1 cellular context compared by ENCODE assay signal in the genomic region with DNA sequence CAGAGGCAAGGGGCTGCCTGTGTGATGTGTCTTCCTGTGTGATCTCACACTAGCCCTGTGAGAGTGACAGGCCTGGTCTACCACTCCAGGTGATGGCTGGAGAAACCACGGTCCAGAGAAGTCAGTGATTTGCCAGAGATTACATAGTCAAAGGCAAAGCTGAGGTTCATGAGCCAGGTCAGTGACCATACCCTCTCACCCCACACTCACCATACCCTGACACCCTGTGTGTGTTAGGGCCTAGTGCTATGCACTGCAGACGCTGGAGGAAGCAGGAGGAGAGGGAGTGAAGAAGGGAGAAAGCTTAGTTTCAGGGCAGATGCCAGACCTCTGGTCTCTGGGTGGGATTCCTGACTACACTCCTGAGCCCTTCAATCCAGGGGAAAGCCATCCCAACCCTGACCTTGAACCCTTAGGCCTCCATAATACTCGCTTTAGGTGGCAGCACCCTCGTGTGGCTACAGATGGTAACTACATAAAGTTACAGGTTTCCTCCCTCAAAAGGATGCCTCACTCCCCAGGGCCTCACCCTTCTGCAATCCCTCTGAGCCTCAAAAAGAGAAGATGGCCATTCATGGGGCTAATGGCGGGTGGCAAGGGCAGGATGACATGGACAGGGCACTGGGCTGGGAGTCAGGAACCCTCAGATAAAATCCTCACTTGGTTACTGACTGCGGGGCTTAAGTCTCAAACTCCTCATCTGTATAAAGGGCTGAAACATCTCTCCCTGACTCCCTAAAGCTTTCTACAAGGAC.
TF ChIP-seq lines count a peak whose summit lies in the region.

No MANE protein-coding gene starts in this region.

TF ChIP-seq in K562, 482 proteins besides CTCF, POLR2A, EP300 and RAD21 (continued from another document and continues in another):
- TF ChIP-seq MXD1 (CRISPR knock-in tag; IDR thresholded peaks at IDR 0.05; ENCODE audit: borderline replicate concordance, poor library complexity, severe bottlenecking), result no peak
- TF ChIP-seq GTF3C2 (IDR thresholded peaks at IDR 0.05; ENCODE audit: borderline replicate concordance, extremely low read depth, insufficient read length), result no peak
- no peak for TF ChIP-seq NR4A1 (CRISPR knock-in tag; IDR thresholded peaks at IDR 0.05)
- TF ChIP-seq NR4A1 (tag; IDR thresholded peaks at IDR 0.05), result no peak
- TF ChIP-seq KLF1 (tag; IDR thresholded peaks at IDR 0.05), result no peak
- TF ChIP-seq POLR2G (IDR thresholded peaks at IDR 0.05; ENCODE audit: low read depth, low read length), result no peak
- TF ChIP-seq E2F6 (IDR thresholded peaks at IDR 0.05; ENCODE audit: borderline replicate concordance in 1 of 2, extremely low read depth in 1 of 2, insufficient read depth in 1 of 2, insufficient read length in 1 of 2, low read depth in 1 of 2, low read length in 1 of 2, poor library complexity in 1 of 2, severe bottlenecking in 1 of 2), result no peak
- no peak; a peak in 1 of 4 replicates for TF ChIP-seq NONO (IDR thresholded peaks at IDR 0.05; ENCODE audit: low read depth in 2 of 2, low read length in 1 of 2)
- TF ChIP-seq ZSCAN32 (CRISPR knock-in tag; IDR thresholded peaks at IDR 0.05), result no peak
- TF ChIP-seq NFE2L1 (tag; IDR thresholded peaks at IDR 0.05; ENCODE audit: borderline replicate concordance, low read depth), result no peak
- no peak for TF ChIP-seq HDAC1 (IDR thresholded peaks at IDR 0.05)
- TF ChIP-seq, protein P1, sequence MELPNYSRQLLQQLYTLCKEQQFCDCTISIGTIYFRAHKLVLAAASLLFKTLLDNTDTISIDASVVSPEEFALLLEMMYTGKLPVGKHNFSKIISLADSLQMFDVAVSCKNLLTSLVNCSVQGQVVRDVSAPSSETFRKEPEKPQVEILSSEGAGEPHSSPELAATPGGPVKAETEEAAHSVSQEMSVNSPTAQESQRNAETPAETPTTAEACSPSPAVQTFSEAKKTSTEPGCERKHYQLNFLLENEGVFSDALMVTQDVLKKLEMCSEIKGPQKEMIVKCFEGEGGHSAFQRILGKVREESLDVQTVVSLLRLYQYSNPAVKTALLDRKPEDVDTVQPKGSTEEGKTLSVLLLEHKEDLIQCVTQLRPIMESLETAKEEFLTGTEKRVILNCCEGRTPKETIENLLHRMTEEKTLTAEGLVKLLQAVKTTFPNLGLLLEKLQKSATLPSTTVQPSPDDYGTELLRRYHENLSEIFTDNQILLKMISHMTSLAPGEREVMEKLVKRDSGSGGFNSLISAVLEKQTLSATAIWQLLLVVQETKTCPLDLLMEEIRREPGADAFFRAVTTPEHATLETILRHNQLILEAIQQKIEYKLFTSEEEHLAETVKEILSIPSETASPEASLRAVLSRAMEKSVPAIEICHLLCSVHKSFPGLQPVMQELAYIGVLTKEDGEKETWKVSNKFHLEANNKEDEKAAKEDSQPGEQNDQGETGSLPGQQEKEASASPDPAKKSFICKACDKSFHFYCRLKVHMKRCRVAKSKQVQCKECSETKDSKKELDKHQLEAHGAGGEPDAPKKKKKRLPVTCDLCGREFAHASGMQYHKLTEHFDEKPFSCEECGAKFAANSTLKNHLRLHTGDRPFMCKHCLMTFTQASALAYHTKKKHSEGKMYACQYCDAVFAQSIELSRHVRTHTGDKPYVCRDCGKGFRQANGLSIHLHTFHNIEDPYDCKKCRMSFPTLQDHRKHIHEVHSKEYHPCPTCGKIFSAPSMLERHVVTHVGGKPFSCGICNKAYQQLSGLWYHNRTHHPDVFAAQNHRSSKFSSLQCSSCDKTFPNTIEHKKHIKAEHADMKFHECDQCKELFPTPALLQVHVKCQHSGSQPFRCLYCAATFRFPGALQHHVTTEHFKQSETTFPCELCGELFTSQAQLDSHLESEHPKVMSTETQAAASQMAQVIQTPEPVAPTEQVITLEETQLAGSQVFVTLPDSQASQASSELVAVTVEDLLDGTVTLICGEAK (IDR thresholded peaks at IDR 0.05), result no peak
- TF ChIP-seq, protein P1 (CRISPR knock-in tag; IDR thresholded peaks at IDR 0.05), result no peak
- TF ChIP-seq ZFP30 (CRISPR knock-in tag; IDR thresholded peaks at IDR 0.05; ENCODE audit: borderline replicate concordance), result no peak
- TF ChIP-seq, protein P2, sequence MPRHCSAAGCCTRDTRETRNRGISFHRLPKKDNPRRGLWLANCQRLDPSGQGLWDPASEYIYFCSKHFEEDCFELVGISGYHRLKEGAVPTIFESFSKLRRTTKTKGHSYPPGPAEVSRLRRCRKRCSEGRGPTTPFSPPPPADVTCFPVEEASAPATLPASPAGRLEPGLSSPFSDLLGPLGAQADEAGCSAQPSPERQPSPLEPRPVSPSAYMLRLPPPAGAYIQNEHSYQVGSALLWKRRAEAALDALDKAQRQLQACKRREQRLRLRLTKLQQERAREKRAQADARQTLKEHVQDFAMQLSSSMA (CRISPR knock-in tag; IDR thresholded peaks at IDR 0.05), result no peak
- TF ChIP-seq SAP30 (IDR thresholded peaks at IDR 0.05; ENCODE audit: borderline replicate concordance, insufficient read depth, low read depth, low read length, poor library complexity, severe bottlenecking), result no peak
- TF ChIP-seq NFE2 (IDR thresholded peaks at IDR 0.05; ENCODE audit: low read depth), result no peak
- TF ChIP-seq, protein P3, sequence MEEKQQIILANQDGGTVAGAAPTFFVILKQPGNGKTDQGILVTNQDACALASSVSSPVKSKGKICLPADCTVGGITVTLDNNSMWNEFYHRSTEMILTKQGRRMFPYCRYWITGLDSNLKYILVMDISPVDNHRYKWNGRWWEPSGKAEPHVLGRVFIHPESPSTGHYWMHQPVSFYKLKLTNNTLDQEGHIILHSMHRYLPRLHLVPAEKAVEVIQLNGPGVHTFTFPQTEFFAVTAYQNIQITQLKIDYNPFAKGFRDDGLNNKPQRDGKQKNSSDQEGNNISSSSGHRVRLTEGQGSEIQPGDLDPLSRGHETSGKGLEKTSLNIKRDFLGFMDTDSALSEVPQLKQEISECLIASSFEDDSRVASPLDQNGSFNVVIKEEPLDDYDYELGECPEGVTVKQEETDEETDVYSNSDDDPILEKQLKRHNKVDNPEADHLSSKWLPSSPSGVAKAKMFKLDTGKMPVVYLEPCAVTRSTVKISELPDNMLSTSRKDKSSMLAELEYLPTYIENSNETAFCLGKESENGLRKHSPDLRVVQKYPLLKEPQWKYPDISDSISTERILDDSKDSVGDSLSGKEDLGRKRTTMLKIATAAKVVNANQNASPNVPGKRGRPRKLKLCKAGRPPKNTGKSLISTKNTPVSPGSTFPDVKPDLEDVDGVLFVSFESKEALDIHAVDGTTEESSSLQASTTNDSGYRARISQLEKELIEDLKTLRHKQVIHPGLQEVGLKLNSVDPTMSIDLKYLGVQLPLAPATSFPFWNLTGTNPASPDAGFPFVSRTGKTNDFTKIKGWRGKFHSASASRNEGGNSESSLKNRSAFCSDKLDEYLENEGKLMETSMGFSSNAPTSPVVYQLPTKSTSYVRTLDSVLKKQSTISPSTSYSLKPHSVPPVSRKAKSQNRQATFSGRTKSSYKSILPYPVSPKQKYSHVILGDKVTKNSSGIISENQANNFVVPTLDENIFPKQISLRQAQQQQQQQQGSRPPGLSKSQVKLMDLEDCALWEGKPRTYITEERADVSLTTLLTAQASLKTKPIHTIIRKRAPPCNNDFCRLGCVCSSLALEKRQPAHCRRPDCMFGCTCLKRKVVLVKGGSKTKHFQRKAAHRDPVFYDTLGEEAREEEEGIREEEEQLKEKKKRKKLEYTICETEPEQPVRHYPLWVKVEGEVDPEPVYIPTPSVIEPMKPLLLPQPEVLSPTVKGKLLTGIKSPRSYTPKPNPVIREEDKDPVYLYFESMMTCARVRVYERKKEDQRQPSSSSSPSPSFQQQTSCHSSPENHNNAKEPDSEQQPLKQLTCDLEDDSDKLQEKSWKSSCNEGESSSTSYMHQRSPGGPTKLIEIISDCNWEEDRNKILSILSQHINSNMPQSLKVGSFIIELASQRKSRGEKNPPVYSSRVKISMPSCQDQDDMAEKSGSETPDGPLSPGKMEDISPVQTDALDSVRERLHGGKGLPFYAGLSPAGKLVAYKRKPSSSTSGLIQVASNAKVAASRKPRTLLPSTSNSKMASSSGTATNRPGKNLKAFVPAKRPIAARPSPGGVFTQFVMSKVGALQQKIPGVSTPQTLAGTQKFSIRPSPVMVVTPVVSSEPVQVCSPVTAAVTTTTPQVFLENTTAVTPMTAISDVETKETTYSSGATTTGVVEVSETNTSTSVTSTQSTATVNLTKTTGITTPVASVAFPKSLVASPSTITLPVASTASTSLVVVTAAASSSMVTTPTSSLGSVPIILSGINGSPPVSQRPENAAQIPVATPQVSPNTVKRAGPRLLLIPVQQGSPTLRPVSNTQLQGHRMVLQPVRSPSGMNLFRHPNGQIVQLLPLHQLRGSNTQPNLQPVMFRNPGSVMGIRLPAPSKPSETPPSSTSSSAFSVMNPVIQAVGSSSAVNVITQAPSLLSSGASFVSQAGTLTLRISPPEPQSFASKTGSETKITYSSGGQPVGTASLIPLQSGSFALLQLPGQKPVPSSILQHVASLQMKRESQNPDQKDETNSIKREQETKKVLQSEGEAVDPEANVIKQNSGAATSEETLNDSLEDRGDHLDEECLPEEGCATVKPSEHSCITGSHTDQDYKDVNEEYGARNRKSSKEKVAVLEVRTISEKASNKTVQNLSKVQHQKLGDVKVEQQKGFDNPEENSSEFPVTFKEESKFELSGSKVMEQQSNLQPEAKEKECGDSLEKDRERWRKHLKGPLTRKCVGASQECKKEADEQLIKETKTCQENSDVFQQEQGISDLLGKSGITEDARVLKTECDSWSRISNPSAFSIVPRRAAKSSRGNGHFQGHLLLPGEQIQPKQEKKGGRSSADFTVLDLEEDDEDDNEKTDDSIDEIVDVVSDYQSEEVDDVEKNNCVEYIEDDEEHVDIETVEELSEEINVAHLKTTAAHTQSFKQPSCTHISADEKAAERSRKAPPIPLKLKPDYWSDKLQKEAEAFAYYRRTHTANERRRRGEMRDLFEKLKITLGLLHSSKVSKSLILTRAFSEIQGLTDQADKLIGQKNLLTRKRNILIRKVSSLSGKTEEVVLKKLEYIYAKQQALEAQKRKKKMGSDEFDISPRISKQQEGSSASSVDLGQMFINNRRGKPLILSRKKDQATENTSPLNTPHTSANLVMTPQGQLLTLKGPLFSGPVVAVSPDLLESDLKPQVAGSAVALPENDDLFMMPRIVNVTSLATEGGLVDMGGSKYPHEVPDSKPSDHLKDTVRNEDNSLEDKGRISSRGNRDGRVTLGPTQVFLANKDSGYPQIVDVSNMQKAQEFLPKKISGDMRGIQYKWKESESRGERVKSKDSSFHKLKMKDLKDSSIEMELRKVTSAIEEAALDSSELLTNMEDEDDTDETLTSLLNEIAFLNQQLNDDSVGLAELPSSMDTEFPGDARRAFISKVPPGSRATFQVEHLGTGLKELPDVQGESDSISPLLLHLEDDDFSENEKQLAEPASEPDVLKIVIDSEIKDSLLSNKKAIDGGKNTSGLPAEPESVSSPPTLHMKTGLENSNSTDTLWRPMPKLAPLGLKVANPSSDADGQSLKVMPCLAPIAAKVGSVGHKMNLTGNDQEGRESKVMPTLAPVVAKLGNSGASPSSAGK (IDR thresholded peaks at IDR 0.05), result no peak
- no peak for TF ChIP-seq FOXM1 (IDR thresholded peaks at IDR 0.05; ENCODE audit: low read depth)
- TF ChIP-seq FOXM1 (CRISPR knock-in tag; IDR thresholded peaks at IDR 0.05; ENCODE audit: low read depth), result no peak
- no peak for TF ChIP-seq SREBF1 (IDR thresholded peaks at IDR 0.05; ENCODE audit: borderline replicate concordance, low read depth, low read length)
- no peak for TF ChIP-seq MBD2 (IDR thresholded peaks at IDR 0.05; ENCODE audit: borderline replicate concordance, low read depth)
- TF ChIP-seq NFATC3 (IDR thresholded peaks at IDR 0.05), result no peak
- TF ChIP-seq ZNF75A (CRISPR knock-in tag; IDR thresholded peaks at IDR 0.05), result no peak
